In genomic region chr1:218670875-218671274, GRCh38 we compare ENCODE assay signal across 19 cellular contexts.
DNase-seq lines count a peak whose midpoint lies in the region; ATAC-seq, FAIRE-seq and TF ChIP-seq lines count a peak whose summit lies in the region.
"Had no signal": no experiment of that assay in that cellular context is flagged by ENCODE, and none has a peak within 500 bp of the region (broad histone marks: within the 10 kb centered on the region; RNA-seq: fewer than 3 reads in every experiment).

No MANE protein-coding gene starts in this region.

- no peak for TF ChIP-seq CTCF in A549 (IDR thresholded peaks at IDR 0.05)
- TF ChIP-seq CTCF in Panc1 (IDR thresholded peaks at IDR 0.05): no peak
- TF ChIP-seq CTCF in K562 (IDR thresholded peaks at IDR 0.05 in 2 of 3, conservative IDR thresholded peaks at IDR 0.05 in 1 of 3; ENCODE audit: insufficient read depth in 2 of 3, low read depth in 1 of 3, low read length in 3 of 3): no peak

- H4K8ac ChIP-seq in mesenchymal stem cell (ENCODE audit: low read length): no peak overlapping the region

- no peaks in the 10 kb centered on the region for H3K79me2 ChIP-seq in K562 (ENCODE audit: control insufficient read depth, insufficient read depth, low read length)

- no peak overlapping the region for H4K91ac ChIP-seq in mesenchymal stem cell (ENCODE audit: low read length)

- intact Hi-C loops in Panc1 (cut with micrococcal nuclease; ENCODE audit: unreplicated experiment): loop anchor here (5.0 to 10.0 kb wide), 2 partner anchors 209 to 316 kb away; no protein-coding TSS in a partner anchor
- intact Hi-C loops in K562 (cut with micrococcal nuclease): no loop called here
- intact Hi-C loops in Right ventricle myocardium inferior (cut with DNase I): no loop called here

- H3K23ac ChIP-seq in mesenchymal stem cell (ENCODE audit: low read length in 2 of 2): no peak overlapping the region

- BruUV-seq in Panc1 (replicated peaks; lab: Mats Ljungman, UMichigan) (no TSS peak), K562 (replicated peaks; lab: Mats Ljungman, UMichigan) (no TSS peak)

- H3K9ac ChIP-seq in K562 (ENCODE audit: insufficient read depth in 1 of 2, low read depth in 2 of 2, low read length in 2 of 2) (no peak overlapping the region), mesenchymal stem cell (ENCODE audit: low read length) (no peak overlapping the region)
- H3K9ac ChIP-seq: GM23248 had no signal

- H3K79me1 ChIP-seq in mesenchymal stem cell (replicated peaks; ENCODE audit: low read length, poor library complexity, severe bottlenecking): no peaks in the 10 kb centered on the region

- H3K18ac ChIP-seq in mesenchymal stem cell (ENCODE audit: low read depth in 1 of 2, low read length in 2 of 2): no peak overlapping the region

- H2BK15ac ChIP-seq in mesenchymal stem cell (ENCODE audit: low read depth, poor library complexity, severe bottlenecking): no peak overlapping the region

- H2BK120ac ChIP-seq in mesenchymal stem cell (ENCODE audit: low read depth, low read length): no peak overlapping the region

- H3K27ac ChIP-seq in A549 (no peak overlapping the region), Panc1 (ENCODE audit: low read length) (peak overlapping the region; percentile 84), K562 (ENCODE audit: extremely low read depth, low read depth, low read length) (no peak overlapping the region), mesenchymal stem cell (ENCODE audit: low read length, poor library complexity, severe bottlenecking) (peak overlapping the region; percentile 47)
- H3K27ac ChIP-seq: GM23248, HL-60 had no signal

- H3K4ac ChIP-seq in mesenchymal stem cell (ENCODE audit: low read depth in 1 of 2, low read length in 2 of 2): no peak overlapping the region

- POLR2A ChIA-PET in A549 (lab: Yijun Ruan, JAX): no interaction called here
- POLR2A ChIA-PET in Panc1 (lab: Charles Lee): no interaction called here
- POLR2A ChIA-PET in K562 (lab: Yijun Ruan, JAX): no interaction called here

- no peak overlapping the region for H2AK5ac ChIP-seq in mesenchymal stem cell (ENCODE audit: low read length, severe bottlenecking)

- TF ChIP-seq POLR2A in A549 (IDR thresholded peaks at IDR 0.05; ENCODE audit: low read length) (no peak), K562 (conservative IDR thresholded peaks at IDR 0.05) (no peak)

- H3K36me3 ChIP-seq in Panc1 (ENCODE audit: control insufficient read depth, insufficient read depth, low read length) (no peaks in the 10 kb centered on the region), K562 (ENCODE audit: control insufficient read depth, insufficient read depth, low read length) (no peaks in the 10 kb centered on the region), mesenchymal stem cell (ENCODE audit: control insufficient read depth in 1 of 2, insufficient read depth in 2 of 2, low read depth in 1 of 2, low read length in 2 of 2) (no peaks in the 10 kb centered on the region)
- H3K36me3 ChIP-seq: HAP-1 had no signal

- no peaks in the 10 kb centered on the region for H4K20me1 ChIP-seq in K562 (replicated peaks; ENCODE audit: control insufficient read depth, insufficient read depth, low read length)

- ATAC-seq in A549 (no peak), Panc1 (no peak), K562 (no peak), GM19463 (IDR thresholded peaks at IDR 0.05; ENCODE audit: unreplicated experiment) (no peak), Right ventricle myocardium inferior (no peak)

- no peak overlapping the region for H3K4me3 ChIP-seq in A549
- no peak overlapping the region for H3K4me3 ChIP-seq in Panc1 (ENCODE audit: low read depth in 2 of 2, low read length in 2 of 2)
- no peak overlapping the region for H3K4me3 ChIP-seq in K562
- no peak overlapping the region for H3K4me3 ChIP-seq in mesenchymal stem cell (ENCODE audit: insufficient read depth in 1 of 2, low read depth in 1 of 2, low read length in 2 of 2)
- H3K4me3 ChIP-seq: GM23248, HAP-1 had no signal

- TF ChIP-seq RAD21 in A549 (conservative IDR thresholded peaks at IDR 0.05 in 1 of 2, IDR thresholded peaks at IDR 0.05 in 1 of 2) (no peak), K562 (CRISPR knock-in tag; conservative IDR thresholded peaks at IDR 0.05 in 1 of 2, IDR thresholded peaks at IDR 0.05 in 1 of 2) (no peak)

- TF ChIP-seq EP300 in A549 (IDR thresholded peaks at IDR 0.05): no peak
- TF ChIP-seq EP300 in K562 (IDR thresholded peaks at IDR 0.05; ENCODE audit: low read length): no peak

- FAIRE-seq in A549 (lab: Jason Lieb, UNC) (no peak), K562 (lab: Jason Lieb, UNC) (no peak)
- FAIRE-seq: GM12892, GM18507 had no signal

- H2BK12ac ChIP-seq in mesenchymal stem cell (ENCODE audit: low read length in 2 of 2): no peak overlapping the region

- peaks cover 16% of the 10 kb centered on the region; the same call in 1 of the 3 replicates for H3K9me3 ChIP-seq in A549
- peaks cover 4% of the 10 kb centered on the region; the same call in 1 of the 2 replicates for H3K9me3 ChIP-seq in Panc1 (ENCODE audit: control insufficient read depth, insufficient read depth, low read depth, low read length)
- no peaks in the 10 kb centered on the region; the same call in 1 of the 2 replicates for H3K9me3 ChIP-seq in K562 (replicated peaks; ENCODE audit: control insufficient read depth, insufficient read depth, low read depth, low read length)
- H3K9me3 ChIP-seq in mesenchymal stem cell (ENCODE audit: control insufficient read depth, low read length): no peaks in the 10 kb centered on the region

- no peak overlapping the region for H2BK5ac ChIP-seq in mesenchymal stem cell (ENCODE audit: low read depth, low read length, poor library complexity, severe bottlenecking)

- DNase-seq in A549 (ENCODE audit: low read depth in 1 of 2, low spot score in 1 of 2): no peak
- DNase-seq in Panc1 (ENCODE audit: low read depth, low spot score): no peak
- no peak for DNase-seq in K562 (ENCODE audit: extremely low read depth in 1 of 4, low spot score in 3 of 4)
- DNase-seq in mesenchymal stem cell: no peak
- no peak for DNase-seq in activated gamma-delta T cell (lab: John Stamatoyannopoulos, UW)
- DNase-seq in Right ventricle myocardium inferior (ENCODE audit: missing footprints): no peak
- no peak for DNase-seq in DMS153 treated with DMSO at 0.1 percent for 48 hours (lab: John Stamatoyannopoulos, UW; ENCODE audit: unreplicated experiment)
- DNase-seq: 8988T; C1 segment of cervical spinal cord; CD4-positive, CD25-positive, alpha-beta regulatory T cell; CD8-positive, alpha-beta memory T cell; DMS79; GDM1; GM23248 had no signal

- no peak overlapping the region for H3K4me2 ChIP-seq in A549
- no peak overlapping the region for H3K4me2 ChIP-seq in K562 (ENCODE audit: insufficient read depth, low read length)
- H3K4me2 ChIP-seq in mesenchymal stem cell (ENCODE audit: low read length, poor library complexity, severe bottlenecking): no peak overlapping the region

- in situ Hi-C loops in Panc1 (cut with HindIII; ENCODE audit: low pct_unique_long_range_greater_than_20kb, low sequenced_read_pairs): no loop called here
- in situ Hi-C loops in K562 (cut with MboI): no loop called here

- H3K9me1 ChIP-seq in K562 (ENCODE audit: control insufficient read depth, insufficient read depth, low read length): no peaks in the 10 kb centered on the region

- H2AFZ ChIP-seq in K562 (ENCODE audit: low read depth, low read length): no peak overlapping the region
- no peak overlapping the region for H2AFZ ChIP-seq in mesenchymal stem cell (ENCODE audit: low read depth, low read length)
- H2AFZ ChIP-seq: GM23248 had no signal

- no peak overlapping the region for H3K14ac ChIP-seq in mesenchymal stem cell (ENCODE audit: low read length in 2 of 2)

- CTCF ChIA-PET in A549 (lab: Yijun Ruan, JAX) (no interaction called here), Panc1 (lab: Charles Lee) (no interaction called here), K562 (lab: Yijun Ruan, JAX; ENCODE audit: low intra/inter-chr PET ratio) (no interaction called here)

- H3K27me3 ChIP-seq in Panc1 (ENCODE audit: control insufficient read depth, insufficient read depth, low read length) (no peaks in the 10 kb centered on the region), K562 (ENCODE audit: control insufficient read depth in 2 of 2, insufficient read depth in 2 of 2, low read length in 2 of 2) (no peaks in the 10 kb centered on the region), mesenchymal stem cell (ENCODE audit: control insufficient read depth in 1 of 2, insufficient read depth in 1 of 2, low read length in 2 of 2) (no peaks in the 10 kb centered on the region)

- 98% methylated on average over 1 of the region's 1 CpG for WGBS in A549 (ENCODE audit: missing lambda C conversion rate)
- WGBS in K562 (ENCODE audit: insufficient coverage, low coverage, missing lambda C conversion rate): 0% methylated on average over 1 of the region's 1 CpG
- WGBS in mesenchymal stem cell: 100% methylated on average over 1 of the region's 1 CpG

- H3K4me1 ChIP-seq in A549: peaks cover 24% of the 10 kb centered on the region
- peaks cover 29% of the 10 kb centered on the region for H3K4me1 ChIP-seq in Panc1 (ENCODE audit: control insufficient read depth, insufficient read depth, low read length)
- H3K4me1 ChIP-seq in K562 (replicated peaks in 1 of 2; ENCODE audit: control insufficient read depth in 2 of 2, insufficient read depth in 2 of 2, low read length in 2 of 2): no peaks in the 10 kb centered on the region
- peaks cover 4% of the 10 kb centered on the region for H3K4me1 ChIP-seq in mesenchymal stem cell (ENCODE audit: control insufficient read depth, insufficient read depth, low read depth, low read length)

TF ChIP-seq in A549, 52 proteins besides CTCF, POLR2A, EP300 and RAD21:
- TF ChIP-seq FOSB (CRISPR knock-in tag; IDR thresholded peaks at IDR 0.05) (no peak), KDM1A (IDR thresholded peaks at IDR 0.05; ENCODE audit: low read depth) (peak; percentile 75)

TF ChIP-seq in K562, 482 proteins besides CTCF, POLR2A, EP300 and RAD21 (continues in another document):
- TF ChIP-seq, protein P1, sequence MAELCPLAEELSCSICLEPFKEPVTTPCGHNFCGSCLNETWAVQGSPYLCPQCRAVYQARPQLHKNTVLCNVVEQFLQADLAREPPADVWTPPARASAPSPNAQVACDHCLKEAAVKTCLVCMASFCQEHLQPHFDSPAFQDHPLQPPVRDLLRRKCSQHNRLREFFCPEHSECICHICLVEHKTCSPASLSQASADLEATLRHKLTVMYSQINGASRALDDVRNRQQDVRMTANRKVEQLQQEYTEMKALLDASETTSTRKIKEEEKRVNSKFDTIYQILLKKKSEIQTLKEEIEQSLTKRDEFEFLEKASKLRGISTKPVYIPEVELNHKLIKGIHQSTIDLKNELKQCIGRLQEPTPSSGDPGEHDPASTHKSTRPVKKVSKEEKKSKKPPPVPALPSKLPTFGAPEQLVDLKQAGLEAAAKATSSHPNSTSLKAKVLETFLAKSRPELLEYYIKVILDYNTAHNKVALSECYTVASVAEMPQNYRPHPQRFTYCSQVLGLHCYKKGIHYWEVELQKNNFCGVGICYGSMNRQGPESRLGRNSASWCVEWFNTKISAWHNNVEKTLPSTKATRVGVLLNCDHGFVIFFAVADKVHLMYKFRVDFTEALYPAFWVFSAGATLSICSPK (IDR thresholded peaks at IDR 0.05; ENCODE audit: borderline replicate concordance): no peak

Comparison
In these comparisons a context has a peak if more than half of its experiments do, and no peak if none do; other contexts are left out.
1. H3K27ac ChIP-seq: peak in Panc1 (single experiment) and mesenchymal stem cell (single experiment); none in A549 (0 of 2) and K562 (single experiment).
2. Of the 35 proteins assayed by ChIP-seq in both K562 and A549: peak only in K562: none; only in A549: KDM1A; in both: none; in neither: 34.